ENCODE assay signal across 8 cellular contexts in the genomic region with DNA sequence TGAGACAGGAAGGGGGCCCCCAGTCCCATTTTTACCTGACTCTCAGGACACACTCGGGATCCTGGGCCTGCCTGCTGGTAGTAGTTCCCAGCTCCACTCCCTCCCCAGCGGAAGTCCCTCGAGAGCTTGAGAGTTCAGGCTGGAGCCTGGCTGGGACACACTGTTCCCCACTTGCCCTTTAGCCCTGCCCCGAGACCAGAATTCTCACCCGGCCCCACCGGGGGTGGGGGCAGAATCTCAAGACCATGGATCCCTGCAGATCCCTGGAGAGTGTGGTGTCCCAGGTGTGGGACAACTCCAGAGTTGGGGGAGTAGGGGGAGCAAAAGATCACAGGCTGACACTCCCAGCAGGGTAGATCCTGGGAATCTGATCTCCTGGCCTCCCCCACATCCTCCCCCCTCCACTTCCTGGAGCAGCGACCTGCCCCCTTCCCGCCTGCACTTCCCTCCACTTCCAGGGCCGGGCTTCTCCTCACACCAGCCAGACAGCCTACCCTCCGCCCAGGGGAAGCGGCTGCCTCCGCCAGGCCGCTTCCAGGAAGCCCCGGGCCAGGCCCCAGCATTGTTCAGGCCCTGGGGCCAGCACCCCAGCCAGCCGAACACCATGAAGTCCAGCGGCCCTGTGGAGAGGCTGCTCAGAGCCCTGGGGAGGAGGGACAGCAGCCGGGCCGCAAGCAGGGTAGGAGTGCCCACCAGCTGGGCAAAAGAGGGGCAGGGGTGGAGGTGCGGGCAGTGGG. TPM values are rescaled to one million over a fixed set of nuclear protein-coding genes. Genes with fewer than 3 reads are reported as not detected.
A peak's percentile ranks its signal among the peaks of the same experiment; 100 is the strongest.
DNase-seq lines count a peak whose midpoint lies in the region; ATAC-seq and TF ChIP-seq lines count a peak whose summit lies in the region.

A gene with protein sequence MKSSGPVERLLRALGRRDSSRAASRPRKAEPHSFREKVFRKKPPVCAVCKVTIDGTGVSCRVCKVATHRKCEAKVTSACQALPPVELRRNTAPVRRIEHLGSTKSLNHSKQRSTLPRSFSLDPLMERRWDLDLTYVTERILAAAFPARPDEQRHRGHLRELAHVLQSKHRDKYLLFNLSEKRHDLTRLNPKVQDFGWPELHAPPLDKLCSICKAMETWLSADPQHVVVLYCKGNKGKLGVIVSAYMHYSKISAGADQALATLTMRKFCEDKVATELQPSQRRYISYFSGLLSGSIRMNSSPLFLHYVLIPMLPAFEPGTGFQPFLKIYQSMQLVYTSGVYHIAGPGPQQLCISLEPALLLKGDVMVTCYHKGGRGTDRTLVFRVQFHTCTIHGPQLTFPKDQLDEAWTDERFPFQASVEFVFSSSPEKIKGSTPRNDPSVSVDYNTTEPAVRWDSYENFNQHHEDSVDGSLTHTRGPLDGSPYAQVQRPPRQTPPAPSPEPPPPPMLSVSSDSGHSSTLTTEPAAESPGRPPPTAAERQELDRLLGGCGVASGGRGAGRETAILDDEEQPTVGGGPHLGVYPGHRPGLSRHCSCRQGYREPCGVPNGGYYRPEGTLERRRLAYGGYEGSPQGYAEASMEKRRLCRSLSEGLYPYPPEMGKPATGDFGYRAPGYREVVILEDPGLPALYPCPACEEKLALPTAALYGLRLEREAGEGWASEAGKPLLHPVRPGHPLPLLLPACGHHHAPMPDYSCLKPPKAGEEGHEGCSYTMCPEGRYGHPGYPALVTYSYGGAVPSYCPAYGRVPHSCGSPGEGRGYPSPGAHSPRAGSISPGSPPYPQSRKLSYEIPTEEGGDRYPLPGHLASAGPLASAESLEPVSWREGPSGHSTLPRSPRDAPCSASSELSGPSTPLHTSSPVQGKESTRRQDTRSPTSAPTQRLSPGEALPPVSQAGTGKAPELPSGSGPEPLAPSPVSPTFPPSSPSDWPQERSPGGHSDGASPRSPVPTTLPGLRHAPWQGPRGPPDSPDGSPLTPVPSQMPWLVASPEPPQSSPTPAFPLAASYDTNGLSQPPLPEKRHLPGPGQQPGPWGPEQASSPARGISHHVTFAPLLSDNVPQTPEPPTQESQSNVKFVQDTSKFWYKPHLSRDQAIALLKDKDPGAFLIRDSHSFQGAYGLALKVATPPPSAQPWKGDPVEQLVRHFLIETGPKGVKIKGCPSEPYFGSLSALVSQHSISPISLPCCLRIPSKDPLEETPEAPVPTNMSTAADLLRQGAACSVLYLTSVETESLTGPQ (N-terminal part only) (plus strand): TSS at position 484 of the 737 bp plus-strand sequence. CDS start 121 bp downstream, at position 605.

- intact Hi-C loops in ascending aorta (cut with DNase I) (loop anchor here (5.0 kb wide), 1 partner anchor 453 kb away; a partner anchor contains a TSS), psoas muscle (cut with DNase I) (loop anchor here in 1 of 2 donors (5.0 kb wide), 1 partner anchor 42 kb away; a partner anchor contains a TSS)

- peaks cover 14% of the 10 kb centered on the region; the same call in 1 of the 2 replicates for H3K36me3 ChIP-seq in ACC112 (ENCODE audit: insufficient read depth, low read length)
- peaks cover 0 to 7% of the 10 kb centered on the region in 2 experiments; a peak in 1 of 3 replicates for H3K36me3 ChIP-seq in HEK293 (ENCODE audit: control insufficient read depth in 2 of 2, insufficient read depth in 1 of 2, low read length in 2 of 2)
- H3K36me3 ChIP-seq in ascending aorta, result peaks cover 0 to 15% of the 10 kb centered on the region in 2 donors
- H3K36me3 ChIP-seq in right atrium auricular region, result peaks cover 4% of the 10 kb centered on the region
- peaks cover 0 to 3% of the 10 kb centered on the region in 2 donors for H3K36me3 ChIP-seq in psoas muscle (ENCODE audit: insufficient read depth in 1 of 2, low read depth in 1 of 2)

- H3K4me3 ChIP-seq in ACC112 (ENCODE audit: low read depth, low read length) (peak within 1 kb of the TSS; percentile 92), HEK293 (ENCODE audit: low read depth, low read length) (no peak within 1 kb of the TSS; the same call in 1 of the 2 replicates), ascending aorta (peak within 1 kb of the TSS; percentile 75 to 84), right atrium auricular region (peak within 1 kb of the TSS; percentile 74 to 78), psoas muscle (peak within 1 kb of the TSS; percentile 86)

- H2AFZ ChIP-seq in ACC112 (ENCODE audit: low read length, unreplicated experiment), result no peak within 1 kb of the TSS

- H3K27ac ChIP-seq in ACC112 (ENCODE audit: low read depth, low read length) (peak within 1 kb of the TSS; percentile 85), HEK293 (ENCODE audit: extremely low read depth, low read depth, low read length) (peak within 1 kb of the TSS; percentile 81), ascending aorta (peak within 1 kb of the TSS; percentile 98 to 99), right atrium auricular region (peak within 1 kb of the TSS; percentile 99 to 100), psoas muscle (peak within 1 kb of the TSS; percentile 97)

- H3K79me2 ChIP-seq in ACC112 (ENCODE audit: control insufficient read depth, insufficient read depth, low read length, unreplicated experiment), result peaks cover 34% of the 10 kb centered on the region

- WGBS in psoas muscle, 3 donors, result 2 to 4% (median 2%) methylated on average over 17 to 19 of the region's 19 CpGs

- peaks cover 71% of the 10 kb centered on the region for H3K4me1 ChIP-seq in ACC112 (ENCODE audit: control insufficient read depth, insufficient read depth, low read length, unreplicated experiment)
- H3K4me1 ChIP-seq in HEK293 (ENCODE audit: control insufficient read depth, insufficient read depth, low read length), result peaks cover 40% of the 10 kb centered on the region
- peaks cover 4 to 47% of the 10 kb centered on the region in 2 donors for H3K4me1 ChIP-seq in ascending aorta
- H3K4me1 ChIP-seq in right atrium auricular region, result peaks cover 3 to 90% of the 10 kb centered on the region in 2 donors
- H3K4me1 ChIP-seq in psoas muscle, result peaks cover 68% of the 10 kb centered on the region

- no peaks in the 10 kb centered on the region for H3K27me3 ChIP-seq in ACC112 (ENCODE audit: insufficient read depth, low read length)
- no peaks in the 10 kb centered on the region for H3K27me3 ChIP-seq in ascending aorta
- no peaks in the 10 kb centered on the region for H3K27me3 ChIP-seq in right atrium auricular region
- H3K27me3 ChIP-seq in psoas muscle (ENCODE audit: insufficient read depth in 3 of 3, low read length in 2 of 3), result no peaks in the 10 kb centered on the region

- CTCF ChIA-PET in HEK293 (lab: Yijun Ruan, JAX), result interaction anchor here (0.8 to 2.2 kb wide), 6 partner anchors 10 to 165 kb away, joined by 3 to 8 read pairs (median 4); no protein-coding TSS in a partner anchor

- ATAC-seq in psoas muscle (peak; percentile 22 to 47 (median 32)), GM21526 (IDR thresholded peaks at IDR 0.05; ENCODE audit: low FRiP score, unreplicated experiment) (no peak)

- TF ChIP-seq CTCF in HEK293 (tag by site-specific recombination; IDR thresholded peaks at IDR 0.05), result no peak
- no peak for TF ChIP-seq CTCF in ascending aorta (IDR thresholded peaks at IDR 0.05)
- no peak for TF ChIP-seq CTCF in right atrium auricular region (IDR thresholded peaks at IDR 0.05)
- TF ChIP-seq CTCF in psoas muscle (IDR thresholded peaks at IDR 0.05), result no peak

- POLR2A ChIA-PET in HEK293 (lab: Yijun Ruan, JAX), result interaction anchor here (1.1 kb wide), 1 partner anchor 450 kb away, joined by 4 read pairs; a partner anchor contains a TSS

- DNase-seq in ascending aorta (ENCODE audit: low spot score in 2 of 2) (peak in 1 of 2 donors; percentile 91), right atrium auricular region (ENCODE audit: low spot score) (peak; percentile 95), psoas muscle (peak; percentile 89 to 95), NCI-H1436 treated with DMSO at 0.1 percent for 48 hours (lab: John Stamatoyannopoulos, UW) (no peak), NCI-H2196 treated with DMSO at 0.1 percent for 48 hours (lab: John Stamatoyannopoulos, UW; ENCODE audit: unreplicated experiment) (no peak)

- H3K9me3 ChIP-seq in HEK293 (ENCODE audit: control insufficient read depth, insufficient read depth, low read depth, low read length) (no peaks in the 10 kb centered on the region), ascending aorta (no peaks in the 10 kb centered on the region), right atrium auricular region (no peaks in the 10 kb centered on the region), psoas muscle (no peaks in the 10 kb centered on the region)

TF ChIP-seq in HEK293, 187 proteins besides CTCF, POLR2A, EP300 and RAD21 (continues in another document):
- TF ChIP-seq, protein P1, sequence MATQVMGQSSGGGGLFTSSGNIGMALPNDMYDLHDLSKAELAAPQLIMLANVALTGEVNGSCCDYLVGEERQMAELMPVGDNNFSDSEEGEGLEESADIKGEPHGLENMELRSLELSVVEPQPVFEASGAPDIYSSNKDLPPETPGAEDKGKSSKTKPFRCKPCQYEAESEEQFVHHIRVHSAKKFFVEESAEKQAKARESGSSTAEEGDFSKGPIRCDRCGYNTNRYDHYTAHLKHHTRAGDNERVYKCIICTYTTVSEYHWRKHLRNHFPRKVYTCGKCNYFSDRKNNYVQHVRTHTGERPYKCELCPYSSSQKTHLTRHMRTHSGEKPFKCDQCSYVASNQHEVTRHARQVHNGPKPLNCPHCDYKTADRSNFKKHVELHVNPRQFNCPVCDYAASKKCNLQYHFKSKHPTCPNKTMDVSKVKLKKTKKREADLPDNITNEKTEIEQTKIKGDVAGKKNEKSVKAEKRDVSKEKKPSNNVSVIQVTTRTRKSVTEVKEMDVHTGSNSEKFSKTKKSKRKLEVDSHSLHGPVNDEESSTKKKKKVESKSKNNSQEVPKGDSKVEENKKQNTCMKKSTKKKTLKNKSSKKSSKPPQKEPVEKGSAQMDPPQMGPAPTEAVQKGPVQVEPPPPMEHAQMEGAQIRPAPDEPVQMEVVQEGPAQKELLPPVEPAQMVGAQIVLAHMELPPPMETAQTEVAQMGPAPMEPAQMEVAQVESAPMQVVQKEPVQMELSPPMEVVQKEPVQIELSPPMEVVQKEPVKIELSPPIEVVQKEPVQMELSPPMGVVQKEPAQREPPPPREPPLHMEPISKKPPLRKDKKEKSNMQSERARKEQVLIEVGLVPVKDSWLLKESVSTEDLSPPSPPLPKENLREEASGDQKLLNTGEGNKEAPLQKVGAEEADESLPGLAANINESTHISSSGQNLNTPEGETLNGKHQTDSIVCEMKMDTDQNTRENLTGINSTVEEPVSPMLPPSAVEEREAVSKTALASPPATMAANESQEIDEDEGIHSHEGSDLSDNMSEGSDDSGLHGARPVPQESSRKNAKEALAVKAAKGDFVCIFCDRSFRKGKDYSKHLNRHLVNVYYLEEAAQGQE (tag by site-specific recombination; IDR thresholded peaks at IDR 0.05), result no peak
- TF ChIP-seq ZNF423 (tag by site-specific recombination; IDR thresholded peaks at IDR 0.05), result no peak

RNA-seq across cellular contexts. Expression of the gene that starts here (rescaled TPM):
- total RNA-seq in ascending aorta (608 TPM), right atrium auricular region (100 to 1,000 TPM in 1 of 2 donors, 10 to 100 TPM in 1; 76.2 to 153 TPM), psoas muscle (100 to 1,000 TPM in 1 of 4 donors, 10 to 100 TPM in 3; 39.4 to 132 (median 70.7) TPM)
- polyA plus RNA-seq in psoas muscle, result 10 to 100 TPM; 37.7 to 48.9 (median 47.1) TPM

Comparison
In these comparisons a context has a peak if more than half of its experiments do, and no peak if none do; other contexts are left out.
1. DNase-seq: peak in right atrium auricular region (single experiment) and psoas muscle (2 of 2); none in NCI-H1436 treated with DMSO at 0.1 percent for 48 hours (single experiment) and NCI-H2196 treated with DMSO at 0.1 percent for 48 hours (single experiment).
2. Peak in every context shown above with its lines, with median percentiles within 50 percentile points of each other: H3K27ac ChIP-seq.